21 cellular contexts compared by ENCODE assay signal in the genomic region with DNA sequence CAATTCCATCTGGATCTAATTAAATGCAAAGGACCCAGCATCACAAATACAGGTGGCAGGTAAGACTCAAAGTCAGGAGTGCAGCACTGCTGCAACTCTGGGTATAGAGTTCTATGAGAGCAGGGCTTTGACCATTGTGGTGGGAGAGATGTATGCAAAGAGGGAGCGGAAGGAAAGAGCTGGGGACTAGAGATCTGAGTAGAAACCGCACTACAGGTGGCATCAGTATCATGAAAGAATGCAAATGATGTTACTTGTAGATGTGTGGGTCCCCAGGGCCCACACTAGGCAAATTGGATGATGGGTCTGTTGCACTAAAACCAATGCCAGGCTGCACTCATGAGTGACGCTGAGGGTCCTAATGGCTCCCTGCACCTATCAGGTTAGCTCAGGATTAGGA.
"Had no signal": no experiment of that assay in that cellular context is flagged by ENCODE, and none has a peak within 500 bp of the region (broad histone marks: within the 10 kb centered on the region; RNA-seq: fewer than 3 reads in every experiment).

No MANE protein-coding gene starts in this region.

- H3K27ac ChIP-seq: brain microvascular endothelial cell, cardiac muscle cell, PC-9 had no signal

- DNase-seq: activated CD4-positive, alpha-beta memory T cell treated with anti-CD3 and anti-CD28 coated beads, Interleukin-2, amount 10 ng/mL, durations not matched to agents 7 days and 5 days; activated CD4-positive, alpha-beta T cell treated with anti-CD3 and anti-CD28 coated beads, Interleukin-2, amount 10 ng/mL, durations not matched to agents 7 days and 5 days; activated CD4-positive, CD25-positive, alpha-beta regulatory T cell; activated gamma-delta T cell treated with Interleukin-2 at 50 U/mL for 16 hours; activated naive CD4-positive, alpha-beta T cell treated with anti-CD3 and anti-CD28 coated beads, Interleukin-2, amount 10 ng/mL, durations not matched to agents 7 days and 5 days; activated naive CD8-positive, alpha-beta T cell treated with anti-CD3 and anti-CD28 coated beads for 36 hours; activated T-cell treated with anti-CD3 and anti-CD28 coated beads for 4 hours; activated T-cell treated with anti-CD3 and anti-CD28 coated beads, Interleukin-2, amount 50 U/mL, for 48 hours; brain microvascular endothelial cell; MG63; NCI-H1105; NCI-H1436; NCI-H187 treated with DMSO at 0.1 percent for 48 hours; NCI-H2081 treated with DMSO at 0.1 percent for 48 hours; NCI-H446; NCI-H524; PC-9; SHP77 treated with DMSO at 0.1 percent for 48 hours; T-helper 9 cell had no signal

- H3K9me3 ChIP-seq: MG63 had no signal

- H3K36me3 ChIP-seq: brain microvascular endothelial cell, cardiac muscle cell, MG63 had no signal

- H3K27me3 ChIP-seq: brain microvascular endothelial cell, cardiac muscle cell, MG63 had no signal

- H3K4me2 ChIP-seq: PC-9 had no signal

- ATAC-seq: activated T-helper 17 cell treated with anti-CD3 and anti-CD28 coated beads, Interleukin-2, amount 50 U/mL, for 72 hours had no signal

- H2AFZ ChIP-seq: PC-9 had no signal

- H3K4me3 ChIP-seq: cardiac muscle cell, MG63, PC-9 had no signal
